ENCODE assay signal across 21 cellular contexts in the genomic region with DNA sequence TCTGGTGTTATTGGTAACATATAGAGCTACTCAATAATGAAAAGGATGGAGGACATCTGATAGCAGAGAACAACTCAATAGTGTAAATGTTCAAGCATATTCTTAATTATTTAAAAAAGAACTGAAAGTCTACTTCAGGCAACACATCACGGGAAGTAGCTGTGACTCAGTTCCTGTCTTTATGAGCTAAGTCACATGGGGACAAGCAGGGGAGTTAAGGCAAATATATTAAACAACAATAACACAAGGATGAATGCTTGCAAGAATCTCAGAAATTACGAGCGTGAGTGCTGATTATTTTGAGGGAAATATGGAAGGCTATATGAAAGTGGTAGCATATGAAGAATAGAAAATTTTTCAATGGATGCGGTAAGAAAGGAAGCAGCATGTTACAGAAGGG. TPM values are rescaled to one million over a fixed set of nuclear protein-coding genes. Genes with fewer than 3 reads are reported as not detected.
"Had no signal": no experiment of that assay in that cellular context is flagged by ENCODE, and none has a peak within 500 bp of the region (broad histone marks: within the 10 kb centered on the region; RNA-seq: fewer than 3 reads in every experiment).

No MANE protein-coding gene starts in this region.

- H3K4me1 Mint-ChIP-seq: activated CD4-positive, alpha-beta memory T cell treated with anti-CD3 and anti-CD28 coated beads, Interleukin-2, amount 10 ng/mL, durations not matched to agents 7 days and 5 days; immature natural killer cell; stimulated activated naive CD8-positive, alpha-beta T cell treated with anti-CD3 and anti-CD28 coated beads, Interleukin-15, amount 100 ng/mL, for 72 hours had no signal

- FAIRE-seq: colon, TTC549 had no signal

- H3K27me3 ChIP-seq: sigmoid colon, spleen, upper lobe of left lung had no signal

- H3K27ac ChIP-seq: psoas muscle had no signal

- H3K9me3 Mint-ChIP-seq: activated T-cell treated with anti-CD3 and anti-CD28 coated beads, Interleukin-2, amount 50 U/mL, for 24 hours; stimulated activated naive CD8-positive, alpha-beta T cell treated with anti-CD3 and anti-CD28 coated beads, Interleukin-15, amount 100 ng/mL, for 72 hours; T-helper 1 cell treated with Interleukin-12 subunit alpha and Interleukin-12 subunit beta and Interleukin-4 antibody, amounts not matched to agents 30 μg/mL and 1 μg/mL, for 36 hours had no signal

- H3K36me3 Mint-ChIP-seq: activated naive CD4-positive, alpha-beta T cell treated with anti-CD3 and anti-CD28 coated beads, Interleukin-2, amount 50 U/mL, for 72 hours; immature natural killer cell; WTC11 had no signal

- H3K36me3 ChIP-seq: sigmoid colon, spleen, upper lobe of left lung had no signal

- H3K4me3 ChIP-seq: psoas muscle, sigmoid colon, spleen, upper lobe of left lung had no signal

- ATAC-seq: psoas muscle; stimulated activated naive CD8-positive, alpha-beta T cell treated with anti-CD3 and anti-CD28 coated beads, Interleukin-15, amount 100 ng/mL, for 72 hours; WTC11 had no signal

- H3K27ac Mint-ChIP-seq: activated CD4-positive, alpha-beta memory T cell treated with anti-CD3 and anti-CD28 coated beads, Interleukin-2, amount 10 ng/mL, durations not matched to agents 7 days and 5 days; activated naive CD4-positive, alpha-beta T cell treated with anti-CD3 and anti-CD28 coated beads, Interleukin-2, amount 50 U/mL, for 72 hours; activated T-cell treated with anti-CD3 and anti-CD28 coated beads, Interleukin-2, amount 50 U/mL, for 24 hours; immature natural killer cell; stimulated activated naive CD8-positive, alpha-beta T cell treated with anti-CD3 and anti-CD28 coated beads, Interleukin-15, amount 100 ng/mL, for 72 hours; T-helper 1 cell treated with Interleukin-12 subunit alpha and Interleukin-12 subunit beta and Interleukin-4 antibody, amounts not matched to agents 30 μg/mL and 1 μg/mL, for 36 hours; WTC11 had no signal

- H3K27me3 Mint-ChIP-seq: activated CD4-positive, alpha-beta memory T cell treated with anti-CD3 and anti-CD28 coated beads, Interleukin-2, amount 10 ng/mL, durations not matched to agents 7 days and 5 days; activated T-cell treated with anti-CD3 and anti-CD28 coated beads, Interleukin-2, amount 50 U/mL, for 24 hours had no signal

- H3K4me1 ChIP-seq: psoas muscle had no signal

- H3K4me3 Mint-ChIP-seq: activated CD4-positive, alpha-beta memory T cell treated with anti-CD3 and anti-CD28 coated beads, Interleukin-2, amount 10 ng/mL, durations not matched to agents 7 days and 5 days; activated T-cell treated with anti-CD3 and anti-CD28 coated beads, Interleukin-2, amount 50 U/mL, for 24 hours; immature natural killer cell; stimulated activated naive CD8-positive, alpha-beta T cell treated with anti-CD3 and anti-CD28 coated beads, Interleukin-15, amount 100 ng/mL, for 72 hours; T-helper 1 cell treated with Interleukin-12 subunit alpha and Interleukin-12 subunit beta and Interleukin-4 antibody, amounts not matched to agents 30 μg/mL and 1 μg/mL, for 36 hours; WTC11 had no signal

- DNase-seq: activated CD4-positive, alpha-beta memory T cell treated with anti-CD3 and anti-CD28 coated beads, Interleukin-2, amount 10 ng/mL, durations not matched to agents 7 days and 5 days; activated CD4-positive, alpha-beta T cell treated with anti-CD3 and anti-CD28 coated beads for 4 hours; activated effector memory CD4-positive, alpha-beta T cell treated with anti-CD3 and anti-CD28 coated beads, Interleukin-2, amount 50 U/mL, for 16 hours; activated T-cell treated with anti-CD3 and anti-CD28 coated beads, Interleukin-2, amount 50 U/mL, for 24 hours; caudate nucleus; effector CD4-positive, alpha-beta T cell; foreskin melanocyte; head of caudate nucleus; immature natural killer cell; psoas muscle; sigmoid colon; spleen; stimulated activated CD4-positive, alpha-beta T cell treated with anti-CD3 and anti-CD28 coated beads, Interleukin-1b, Interleukin-23, amount 100 ng/mL, for 48 hours; stimulated activated naive CD8-positive, alpha-beta T cell treated with anti-CD3 and anti-CD28 coated beads, Interleukin-15, amount 100 ng/mL, for 72 hours; upper lobe of left lung had no signal

- H3K9me3 ChIP-seq: psoas muscle, sigmoid colon, upper lobe of left lung had no signal

RNA-seq across cellular contexts. Expression of a gene that starts 4.0 kb away (rescaled TPM):
- total RNA-seq: activated CD4-positive, alpha-beta memory T cell treated with anti-CD3 and anti-CD28 coated beads, Interleukin-2, amount 10 ng/mL, durations not matched to agents 7 days and 5 days; activated naive CD4-positive, alpha-beta T cell treated with anti-CD3 and anti-CD28 coated beads, Interleukin-2, amount 50 U/mL, for 72 hours had no signal
- polyA plus RNA-seq: neural cell had no signal
